ENCODE assay signal across 9 cellular contexts in genomic region chr1:170530972-170531757, GRCh38. TPM values are rescaled to one million over a fixed set of nuclear protein-coding genes. Genes with fewer than 3 reads are reported as not detected.
DNase-seq lines count a peak whose midpoint lies in the region; ATAC-seq and TF ChIP-seq lines count a peak whose summit lies in the region.
"Had no signal": no experiment of that assay in that cellular context is flagged by ENCODE, and none has a peak within 500 bp of the region (broad histone marks: within the 10 kb centered on the region; RNA-seq: fewer than 3 reads in every experiment).

No MANE protein-coding gene starts in this region.

- no peak overlapping the region for H2BK120ac ChIP-seq in H9 (ENCODE audit: low read depth, low read length, poor library complexity, severe bottlenecking)

- no peaks in the 10 kb centered on the region for H3K9me3 Mint-ChIP-seq in H9
- H3K9me3 Mint-ChIP-seq: nephron had no signal

- no peak overlapping the region for H2AK5ac ChIP-seq in H9 (ENCODE audit: insufficient read length, low read length)

- peak overlapping the region; percentile 89 for H4K5ac ChIP-seq in H9 (ENCODE audit: insufficient read length, low read depth, low read length)

- peaks cover 19% of the 10 kb centered on the region; the same call in 1 of the 2 replicates for H3K79me2 ChIP-seq in H9 (ENCODE audit: insufficient read depth, low read length)

- H3K14ac ChIP-seq in H9 (ENCODE audit: insufficient read depth, low read length), result peak overlapping the region; percentile 94; the same call in 1 of the 2 replicates

- H3K27ac Mint-ChIP-seq in H9, result no peak overlapping the region; a peak in 1 of 7 replicates

- H2BK20ac ChIP-seq in H9 (ENCODE audit: low read depth, low read length, poor library complexity, severe bottlenecking), result no peak overlapping the region

- peak overlapping the region; percentile 91 for H3K18ac ChIP-seq in H9 (ENCODE audit: insufficient read length, low read depth, low read length)

- no peaks in the 10 kb centered on the region; the same call in 1 of the 2 replicates for H3K27me3 Mint-ChIP-seq in H9 (ENCODE audit: low read depth)

- H3K23me2 ChIP-seq in H9 (ENCODE audit: insufficient read length, low read depth, low read length, poor library complexity, severe bottlenecking), result no peaks in the 10 kb centered on the region

- no peak overlapping the region for H4K8ac ChIP-seq in H9 (replicated peaks; ENCODE audit: insufficient read length, low read depth, low read length)

- H3K36me3 Mint-ChIP-seq in H9 (ENCODE audit: insufficient read depth in 1 of 3, low read depth in 3 of 3), result peaks cover 1 to 7% (median 3%) of the 10 kb centered on the region in 3 experiments; a peak in 5 of 7 replicates

- H3K23ac ChIP-seq in H9 (ENCODE audit: insufficient read length, low read depth, low read length), result no peak overlapping the region

- no peak overlapping the region for H2BK15ac ChIP-seq in H9 (ENCODE audit: low read depth, low read length)

- H3K56ac ChIP-seq in H9 (ENCODE audit: insufficient read length, low read depth, low read length), result peak overlapping the region; percentile 10

- H4K91ac ChIP-seq in H9 (ENCODE audit: insufficient read length, low read depth, low read length), result no peak overlapping the region

- H4K20me1 ChIP-seq in H9 (ENCODE audit: control insufficient read depth, insufficient read depth, insufficient read length), result no peaks in the 10 kb centered on the region

- H3T11ph ChIP-seq in H9 (ENCODE audit: low read length), result no peak overlapping the region

- H3K9ac ChIP-seq in H9 (ENCODE audit: extremely low read depth, insufficient read length, low read length), result peak overlapping the region; percentile 96

- WGBS in H9 (ENCODE audit: extremely low coverage, insufficient read length, low lambda C conversion rate), result no CpG with 5 or more reads among the region's 29 CpGs
- WGBS in testis, 2 donors, result 5 to 7% methylated on average over 29 of the region's 29 CpGs

- peaks cover 6% of the 10 kb centered on the region for H3K79me1 ChIP-seq in H9 (ENCODE audit: insufficient read depth, low read depth, low read length, poor library complexity, severe bottlenecking)

- TF ChIP-seq CTCF in C4-2B (conservative IDR thresholded peaks at IDR 0.05) (no peak), H9 (conservative IDR thresholded peaks at IDR 0.05) (no peak), testis (IDR thresholded peaks at IDR 0.05) (no peak)

- peak overlapping the region; percentile 79 for H3K4me2 ChIP-seq in H9 (ENCODE audit: insufficient read depth, insufficient read length, low read length)

- peak overlapping the region; percentile 78 to 93 for H3K4me3 ChIP-seq in testis

- peak overlapping the region; percentile 96 for H2AFZ ChIP-seq in H9 (ENCODE audit: low read length)

- H3K27me3 ChIP-seq in H9 (ENCODE audit: insufficient read depth, low read length) (no peaks in the 10 kb centered on the region), layer of hippocampus (ENCODE audit: control insufficient read depth, insufficient read depth, low read length) (no peaks in the 10 kb centered on the region), testis (no peaks in the 10 kb centered on the region)

- intact Hi-C loops in testis (cut with DNase I; ENCODE audit: low total_unique reads), result no loop called here

- H3K4ac ChIP-seq in H9 (ENCODE audit: low read depth, low read length), result no peak overlapping the region

- H3K27ac ChIP-seq in C4-2B (peak overlapping the region; percentile 89), H9 (ENCODE audit: insufficient read length, low read depth, low read length) (peak overlapping the region; percentile 81), layer of hippocampus (ENCODE audit: low read depth, low read length) (peak overlapping the region; percentile 82), testis (peak overlapping the region; percentile 93 to 96)

- DNase-seq in H9, result no peak
- peak; percentile 54 for DNase-seq in amniotic epithelial cell (ENCODE audit: low read depth)
- peak; percentile 43 for DNase-seq in testis
- DNase-seq in midbrain (lab: John Stamatoyannopoulos, UW), result no peak
- no peak for DNase-seq in activated CD4-positive, alpha-beta T cell treated with anti-CD3 and anti-CD28 coated beads, Interleukin-2, amount 50 U/mL, for 1 hour

- TF ChIP-seq POLR2A in testis (IDR thresholded peaks at IDR 0.05), result no peak

- no peak overlapping the region for H2BK5ac ChIP-seq in H9 (ENCODE audit: insufficient read length, low read length)

- H3K4me1 Mint-ChIP-seq in H9, result peaks cover 3% of the 10 kb centered on the region in 2 experiments; a peak in 2 of 4 replicates
- H3K4me1 Mint-ChIP-seq: nephron had no signal

- H2BK12ac ChIP-seq in H9 (ENCODE audit: insufficient read length, low read depth, low read length), result no peak overlapping the region

- no peaks in the 10 kb centered on the region for H3K9me3 ChIP-seq in H9 (ENCODE audit: control insufficient read depth, low read depth, low read length)
- H3K9me3 ChIP-seq in testis, result no peaks in the 10 kb centered on the region

- ATAC-seq in GM18858 (IDR thresholded peaks at IDR 0.05; ENCODE audit: unreplicated experiment), result no peak

- no peak overlapping the region for H3K4me3 Mint-ChIP-seq in H9

- H3K4me1 ChIP-seq in H9 (ENCODE audit: insufficient read depth, low read length) (no peaks in the 10 kb centered on the region; the same call in 1 of the 2 replicates), testis (peaks cover 10% of the 10 kb centered on the region)

- H3K36me3 ChIP-seq in testis (ENCODE audit: low read depth, missing control alignments), result no peaks in the 10 kb centered on the region

RNA-seq across cellular contexts. Expression of gene GORAB, which starts 0.8 kb away (rescaled TPM):
- 16.1 and 17.8 TPM in 2 replicates for total RNA-seq in H9 (2021)
- 10 to 100 TPM; 23.5 to 41.6 TPM for total RNA-seq in testis
- polyA plus RNA-seq in testis (ENCODE audit: insufficient read depth, low read depth, low replicate concordance), result 16.7 TPM

Comparison
In these comparisons a context has a peak if more than half of its experiments do, and no peak if none do; other contexts are left out.
1. DNase-seq: peak in amniotic epithelial cell (single experiment) and testis (single experiment); none in H9 (single experiment), midbrain (single experiment) and activated CD4-positive, alpha-beta T cell treated with anti-CD3 and anti-CD28 coated beads, Interleukin-2, amount 50 U/mL, for 1 hour (single experiment).
2. Peak in every context shown above with its lines, with median percentiles within 50 percentile points of each other: H3K27ac ChIP-seq.